ENCODE assay signal across 8 cellular contexts in genomic region chr1:77978293-77978968, GRCh38. TPM values are rescaled to one million over a fixed set of nuclear protein-coding genes. Genes with fewer than 3 reads are reported as not detected.
DNase-seq lines count a peak whose midpoint lies in the region; ATAC-seq and TF ChIP-seq lines count a peak whose summit lies in the region.

No MANE protein-coding gene starts in this region.

- peaks cover 38% of the 10 kb centered on the region for H3K36me3 Mint-ChIP-seq in activated naive CD8-positive, alpha-beta T cell treated with anti-CD3 and anti-CD28 coated beads for 36 hours

- H3K27ac Mint-ChIP-seq in activated naive CD8-positive, alpha-beta T cell treated with anti-CD3 and anti-CD28 coated beads for 36 hours: no peak overlapping the region

- H3K4me1 Mint-ChIP-seq in activated naive CD8-positive, alpha-beta T cell treated with anti-CD3 and anti-CD28 coated beads for 36 hours: peaks cover 33% of the 10 kb centered on the region

- peaks cover 49% of the 10 kb centered on the region for H3K36me3 ChIP-seq in SK-N-MC (ENCODE audit: insufficient read depth, low read length)
- H3K36me3 ChIP-seq in uterus: no peaks in the 10 kb centered on the region

- H3K27me3 Mint-ChIP-seq in activated naive CD8-positive, alpha-beta T cell treated with anti-CD3 and anti-CD28 coated beads for 36 hours: no peaks in the 10 kb centered on the region

- intact Hi-C loops in left ventricle myocardium superior (cut with micrococcal nuclease) (loop anchor here (5.0 kb wide), 2 partner anchors 34 to 134 kb away; no protein-coding TSS in a partner anchor), uterus (cut with DNase I; ENCODE audit: low total_unique reads) (loop anchor here (10.0 kb wide), 1 partner anchor 136 kb away; no protein-coding TSS in a partner anchor)

- H3K4me3 Mint-ChIP-seq in activated naive CD8-positive, alpha-beta T cell treated with anti-CD3 and anti-CD28 coated beads for 36 hours: no peak overlapping the region

- TF ChIP-seq POLR2A in uterus (IDR thresholded peaks at IDR 0.05): peak; percentile 46 to 48

- DNase-seq in GM10266 (ENCODE audit: extremely low spot score): peak; percentile 73
- peak; percentile 90 for DNase-seq in NCI-H1048 (lab: John Stamatoyannopoulos, UW)
- peak; percentile 70 for DNase-seq in SK-N-MC (ENCODE audit: low read depth, low spot score)
- DNase-seq in activated naive CD8-positive, alpha-beta T cell treated with anti-CD3 and anti-CD28 coated beads for 36 hours: peak; percentile 80
- no peak for DNase-seq in left ventricle myocardium superior
- DNase-seq in pulmonary artery endothelial cell (ENCODE audit: low read depth, low spot score): peak; percentile 91
- peak; percentile 56 to 81 for DNase-seq in uterus

- no peak for TF ChIP-seq CTCF in GM10266 (IDR thresholded peaks at IDR 0.05; ENCODE audit: control insufficient read depth, insufficient read depth, low read depth, missing control alignments)
- no peak for TF ChIP-seq CTCF in uterus (IDR thresholded peaks at IDR 0.05)

- H3K9me3 ChIP-seq in SK-N-MC (ENCODE audit: low read depth, low read length): no peaks in the 10 kb centered on the region
- H3K9me3 ChIP-seq in uterus: no peaks in the 10 kb centered on the region

- ATAC-seq in HG02588 (IDR thresholded peaks at IDR 0.05; ENCODE audit: unreplicated experiment): peak; percentile 70
- ATAC-seq in left ventricle myocardium superior: peak; percentile 70

- H3K4me1 ChIP-seq in uterus: peaks cover 0 to 5% of the 10 kb centered on the region in 2 donors

- H3K27ac ChIP-seq in SK-N-MC (peak overlapping the region; percentile 97), uterus (peak overlapping the region; percentile 97 to 100)

- H3K27me3 ChIP-seq in uterus: no peaks in the 10 kb centered on the region

- H3K4me3 ChIP-seq in SK-N-MC (peak overlapping the region; percentile 94), uterus (peak overlapping the region; percentile 71 to 78)

- peaks cover 2% of the 10 kb centered on the region for H3K9me3 Mint-ChIP-seq in activated naive CD8-positive, alpha-beta T cell treated with anti-CD3 and anti-CD28 coated beads for 36 hours

- H3K9ac ChIP-seq in SK-N-MC (ENCODE audit: insufficient read length): peak overlapping the region; percentile 99

RNA-seq across cellular contexts. Expression of gene FUBP1, which starts 0.4 kb away (rescaled TPM):
- total RNA-seq in activated naive CD8-positive, alpha-beta T cell treated with anti-CD3 and anti-CD28 coated beads for 36 hours: 100 to 1,000 TPM; 242 to 255 TPM
- total RNA-seq in left ventricle myocardium superior (50.7 TPM), pulmonary artery endothelial cell (155 and 193 TPM in 2 replicates), uterus (100 to 1,000 TPM in 2 of 4 donors, 10 to 100 TPM in 2; 40.6 to 300 (median 116) TPM)

RNA-seq across cellular contexts. Expression of gene DNAJB4, which starts 26.3 kb away (rescaled TPM):
- total RNA-seq in activated naive CD8-positive, alpha-beta T cell treated with anti-CD3 and anti-CD28 coated beads for 36 hours: 1 to 10 TPM; 7.0 to 8.4 TPM
- total RNA-seq in left ventricle myocardium superior: 99.4 TPM
- total RNA-seq in pulmonary artery endothelial cell: 162 and 339 TPM in 2 replicates
- total RNA-seq in uterus: 10 to 100 TPM; 38.0 to 70.9 (median 59.1) TPM

Comparison
In these comparisons a context has a peak if more than half of its experiments do, and no peak if none do; other contexts are left out.
1. RNA of gene DNAJB4, which starts 26.3 kb away (total RNA-seq): 162 to 339 TPM in pulmonary artery endothelial cell, 99.4 TPM in left ventricle myocardium superior (single experiment) and 38.0 to 70.9 TPM in uterus; 7.0 to 8.4 TPM in activated naive CD8-positive, alpha-beta T cell treated with anti-CD3 and anti-CD28 coated beads for 36 hours; every median in the first group is over 4 times any median in the second.